Comparison of ENCODE assay signal across 8 cellular contexts in genomic region chr4:104064650-104065577, GRCh38.
DNase-seq lines count a peak whose midpoint lies in the region; ATAC-seq and TF ChIP-seq lines count a peak whose summit lies in the region.

No MANE protein-coding gene starts in this region.

- no peaks in the 10 kb centered on the region for H3F3A ChIP-seq in smooth muscle cell (ENCODE audit: low read depth)

- no peak overlapping the region for H3K27ac ChIP-seq in smooth muscle cell (ENCODE audit: low read depth)

- no peaks in the 10 kb centered on the region for H3K27me3 Mint-ChIP-seq in activated CD8-positive, alpha-beta T cell treated with anti-CD3 and anti-CD28 coated beads, Interleukin-2, amount 10 ng/mL, durations not matched to agents 7 days and 5 days (ENCODE audit: low read depth)

- H3K9me3 Mint-ChIP-seq in activated CD8-positive, alpha-beta T cell treated with anti-CD3 and anti-CD28 coated beads, Interleukin-2, amount 10 ng/mL, durations not matched to agents 7 days and 5 days (ENCODE audit: insufficient read depth) = no peaks in the 10 kb centered on the region

- H3K27ac Mint-ChIP-seq in activated CD8-positive, alpha-beta T cell treated with anti-CD3 and anti-CD28 coated beads, Interleukin-2, amount 10 ng/mL, durations not matched to agents 7 days and 5 days = no peak overlapping the region

- no peaks in the 10 kb centered on the region for H4K20me1 ChIP-seq in smooth muscle cell (ENCODE audit: low read depth)

- no peaks in the 10 kb centered on the region for H3K79me2 ChIP-seq in smooth muscle cell (ENCODE audit: low read depth)

- H3K36me3 Mint-ChIP-seq in activated CD8-positive, alpha-beta T cell treated with anti-CD3 and anti-CD28 coated beads, Interleukin-2, amount 10 ng/mL, durations not matched to agents 7 days and 5 days (ENCODE audit: low read depth) = no peaks in the 10 kb centered on the region

- H3K27me3 ChIP-seq in smooth muscle cell (ENCODE audit: low read depth) = no peaks in the 10 kb centered on the region

- H3K4me2 ChIP-seq in smooth muscle cell = no peak overlapping the region

- H3K4me1 ChIP-seq in smooth muscle cell (ENCODE audit: low read depth) = no peaks in the 10 kb centered on the region

- H2AFZ ChIP-seq in smooth muscle cell (ENCODE audit: low read depth) = peak overlapping the region; percentile 79

- CTCF ChIA-PET in activated CD8-positive, alpha-beta T cell treated with anti-CD3 and anti-CD28 coated beads, Interleukin-2, amount 10 ng/mL, durations not matched to agents 7 days and 5 days (lab: Charles Lee) = no interaction called here

- no peak overlapping the region for H3K4me3 Mint-ChIP-seq in activated CD8-positive, alpha-beta T cell treated with anti-CD3 and anti-CD28 coated beads, Interleukin-2, amount 10 ng/mL, durations not matched to agents 7 days and 5 days

- DNase-seq in AML-193 (lab: John Stamatoyannopoulos, UW) (peak; percentile 28 to 56), NCI-H2029 treated with DMSO at 0.1 percent for 48 hours (lab: John Stamatoyannopoulos, UW) (peak; percentile 15), hypothalamus (lab: John Stamatoyannopoulos, UW) (peak in 43 of 51 donors; percentile 0 to 82 (median 27)), smooth muscle cell (lab: John Stamatoyannopoulos, UW; ENCODE audit: unreplicated experiment) (peak; percentile 0)
- peak; percentile 21 for DNase-seq in activated CD8-positive, alpha-beta T cell treated with anti-CD3 and anti-CD28 coated beads, Interleukin-2, amount 10 ng/mL, durations not matched to agents 7 days and 5 days

- H3K9ac ChIP-seq in smooth muscle cell (ENCODE audit: low read depth) = no peak overlapping the region

- whole genome bisulfite sequencing in smooth muscle cell (ENCODE audit: low lambda C conversion rate) = 44% methylated on average over 8 of the region's 8 CpGs

- H3K4me1 Mint-ChIP-seq in activated CD8-positive, alpha-beta T cell treated with anti-CD3 and anti-CD28 coated beads, Interleukin-2, amount 10 ng/mL, durations not matched to agents 7 days and 5 days (ENCODE audit: low read depth) = no peaks in the 10 kb centered on the region

- H3K4me3 ChIP-seq in smooth muscle cell = no peak overlapping the region

- no peaks in the 10 kb centered on the region for H3K9me3 ChIP-seq in smooth muscle cell (replicated peaks; ENCODE audit: low read depth)

- peak; percentile 89 for ATAC-seq in GM18511 (IDR thresholded peaks at IDR 0.05; ENCODE audit: unreplicated experiment)
- peak; percentile 78 for ATAC-seq in HG02973 (IDR thresholded peaks at IDR 0.05; ENCODE audit: unreplicated experiment)
- ATAC-seq in activated CD8-positive, alpha-beta T cell treated with anti-CD3 and anti-CD28 coated beads, Interleukin-2, amount 10 ng/mL, durations not matched to agents 7 days and 5 days = no peak
- ATAC-seq in activated CD4-positive, CD25-positive, alpha-beta regulatory T cell treated with anti-CD3 and anti-CD28 coated beads, Interleukin-2, amount 50 U/mL, for 24 hours = no peak

- peak; percentile 74 for TF ChIP-seq CTCF in smooth muscle cell (IDR thresholded peaks at IDR 0.05; ENCODE audit: borderline replicate concordance, insufficient read depth, poor library complexity, severe bottlenecking)

- no peaks in the 10 kb centered on the region for H3K36me3 ChIP-seq in smooth muscle cell (ENCODE audit: low read depth)

- POLR2A ChIA-PET in activated CD8-positive, alpha-beta T cell treated with anti-CD3 and anti-CD28 coated beads, Interleukin-2, amount 10 ng/mL, durations not matched to agents 7 days and 5 days (lab: Charles Lee) = no interaction called here

Comparison
In these comparisons a context has a peak if more than half of its experiments do, and no peak if none do; other contexts are left out.
1. ATAC-seq: peak in GM18511 (single experiment) and HG02973 (single experiment); none in activated CD8-positive, alpha-beta T cell treated with anti-CD3 and anti-CD28 coated beads, Interleukin-2, amount 10 ng/mL, durations not matched to agents 7 days and 5 days (single experiment) and activated CD4-positive, CD25-positive, alpha-beta regulatory T cell treated with anti-CD3 and anti-CD28 coated beads, Interleukin-2, amount 50 U/mL, for 24 hours (0 of 2).
2. Peak in every context shown above with its lines, with median percentiles within 50 percentile points of each other: DNase-seq.